20 cellular contexts compared by ENCODE assay signal in the genomic region with DNA sequence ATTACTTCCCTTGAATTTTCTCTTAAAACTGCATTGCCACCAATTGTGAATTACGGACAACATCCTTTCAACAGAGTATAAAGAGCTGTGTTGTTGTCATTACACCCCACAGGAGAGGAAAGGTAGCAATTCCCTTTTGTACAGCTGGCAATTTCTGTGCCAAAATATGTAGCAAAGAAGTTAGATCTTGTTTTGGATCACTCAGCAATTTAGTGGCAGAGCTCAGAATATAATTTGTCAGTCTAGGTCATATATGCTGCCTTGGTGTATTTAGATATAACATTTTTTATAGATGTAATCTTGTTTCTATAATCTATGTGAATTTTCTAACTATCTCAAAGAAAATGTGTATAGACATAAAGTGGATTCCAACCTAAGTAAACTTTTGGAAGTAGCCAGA. TPM values are rescaled to one million over a fixed set of nuclear protein-coding genes. Genes with fewer than 3 reads are reported as not detected.
DNase-seq lines count a peak whose midpoint lies in the region; ATAC-seq and TF ChIP-seq lines count a peak whose summit lies in the region.
"Had no signal": no experiment of that assay in that cellular context is flagged by ENCODE, and none has a peak within 500 bp of the region (broad histone marks: within the 10 kb centered on the region; RNA-seq: fewer than 3 reads in every experiment).

No MANE protein-coding gene starts in this region.

- H3K4me3 Mint-ChIP-seq in activated CD4-positive, alpha-beta T cell treated with anti-CD3 and anti-CD28 coated beads, Interleukin-2, amount 10 ng/mL, durations not matched to agents 7 days and 5 days = no peak overlapping the region
- H3K4me3 Mint-ChIP-seq in CD4-positive, CD25-positive, alpha-beta regulatory T cell = no peak overlapping the region
- H3K4me3 Mint-ChIP-seq in activated CD8-positive, alpha-beta T cell treated with anti-CD3 and anti-CD28 coated beads for 36 hours = no peak overlapping the region
- no peak overlapping the region for H3K4me3 Mint-ChIP-seq in natural killer cell

- TF ChIP-seq CTCF in activated CD8-positive, alpha-beta T cell treated with anti-CD3 and anti-CD28 coated beads for 36 hours (IDR thresholded peaks at IDR 0.05) = no peak
- TF ChIP-seq CTCF in natural killer cell (IDR thresholded peaks at IDR 0.05) = no peak

- no peaks in the 10 kb centered on the region for H3K4me1 ChIP-seq in CD4-positive, CD25-positive, alpha-beta regulatory T cell (ENCODE audit: control insufficient read depth, insufficient read depth, low read length, poor library complexity, severe bottlenecking)
- H3K4me1 ChIP-seq: Caco-2, upper lobe of right lung had no signal

- H3K27ac ChIP-seq in CD4-positive, CD25-positive, alpha-beta regulatory T cell (ENCODE audit: insufficient read depth, low read length, poor library complexity, severe bottlenecking) = no peak overlapping the region
- H3K27ac ChIP-seq: body of pancreas, upper lobe of right lung, WERI-Rb-1 had no signal

- no peak for ATAC-seq in CD4-positive, CD25-positive, alpha-beta regulatory T cell (ENCODE audit: low read depth in 2 of 2)
- no peak for ATAC-seq in activated CD8-positive, alpha-beta T cell treated with anti-CD3 and anti-CD28 coated beads for 36 hours
- no peak for ATAC-seq in natural killer cell
- ATAC-seq: body of pancreas had no signal

- H3K4me1 Mint-ChIP-seq in activated CD4-positive, alpha-beta T cell treated with anti-CD3 and anti-CD28 coated beads, Interleukin-2, amount 10 ng/mL, durations not matched to agents 7 days and 5 days = peaks cover 69% of the 10 kb centered on the region
- peaks cover 17 to 36% (median 27%) of the 10 kb centered on the region in 4 donors for H3K4me1 Mint-ChIP-seq in CD4-positive, CD25-positive, alpha-beta regulatory T cell
- H3K4me1 Mint-ChIP-seq in activated CD8-positive, alpha-beta T cell treated with anti-CD3 and anti-CD28 coated beads for 36 hours (ENCODE audit: low read depth) = peaks cover 66% of the 10 kb centered on the region
- H3K4me1 Mint-ChIP-seq in natural killer cell = peaks cover 19 to 22% of the 10 kb centered on the region in 2 donors

- no peaks in the 10 kb centered on the region for H3K9me3 ChIP-seq in CD4-positive, CD25-positive, alpha-beta regulatory T cell (ENCODE audit: control insufficient read depth in 2 of 2, low read length in 2 of 2)
- H3K9me3 ChIP-seq: body of pancreas, Caco-2, upper lobe of right lung had no signal

- H3K4me3 ChIP-seq in CD4-positive, CD25-positive, alpha-beta regulatory T cell (ENCODE audit: low read depth, low read length) = no peak overlapping the region
- H3K4me3 ChIP-seq: body of pancreas, upper lobe of right lung had no signal

- peaks cover 71% of the 10 kb centered on the region for H3K36me3 ChIP-seq in CD4-positive, CD25-positive, alpha-beta regulatory T cell (ENCODE audit: control insufficient read depth, insufficient read depth, low read length)

- H3K27me3 Mint-ChIP-seq in activated CD4-positive, alpha-beta T cell treated with anti-CD3 and anti-CD28 coated beads, Interleukin-2, amount 10 ng/mL, durations not matched to agents 7 days and 5 days = no peaks in the 10 kb centered on the region
- H3K27me3 Mint-ChIP-seq in CD4-positive, CD25-positive, alpha-beta regulatory T cell = no peaks in the 10 kb centered on the region
- no peaks in the 10 kb centered on the region for H3K27me3 Mint-ChIP-seq in activated CD8-positive, alpha-beta T cell treated with anti-CD3 and anti-CD28 coated beads for 36 hours
- no peaks in the 10 kb centered on the region for H3K27me3 Mint-ChIP-seq in natural killer cell (ENCODE audit: low read depth in 2 of 2)

- intact Hi-C loops in activated CD8-positive, alpha-beta T cell treated with anti-CD3 and anti-CD28 coated beads for 36 hours (cut with micrococcal nuclease) = loop anchor here (5.0 to 10.0 kb wide), 2 partner anchors 93 to 550 kb away; no protein-coding TSS in a partner anchor
- intact Hi-C loops in natural killer cell (cut with micrococcal nuclease) = no loop called here

- POLR2A ChIA-PET in activated CD4-positive, alpha-beta T cell treated with anti-CD3 and anti-CD28 coated beads, Interleukin-2, amount 10 ng/mL, durations not matched to agents 7 days and 5 days (lab: Charles Lee) = interaction anchor here (1.2 kb wide), 1 partner anchor 39 kb away, joined by 4 read pairs; a partner anchor contains a TSS
- POLR2A ChIA-PET in activated CD8-positive, alpha-beta T cell treated with anti-CD3 and anti-CD28 coated beads for 36 hours (lab: Charles Lee) = no interaction called here

- DNase-seq in activated CD4-positive, alpha-beta T cell treated with anti-CD3 and anti-CD28 coated beads, Interleukin-2, amount 10 ng/mL, durations not matched to agents 7 days and 5 days = no peak
- DNase-seq in activated CD4-positive, alpha-beta T cell treated with anti-CD3 and anti-CD28 coated beads for 4 hours = no peak
- DNase-seq in CD4-positive, CD25-positive, alpha-beta regulatory T cell = no peak
- DNase-seq in activated CD8-positive, alpha-beta T cell treated with anti-CD3 and anti-CD28 coated beads for 36 hours = no peak
- DNase-seq in natural killer cell = no peak
- no peak for DNase-seq in SK-N-DZ (ENCODE audit: low spot score)
- no peak for DNase-seq in NCI-H748 treated with DMSO at 0.1 percent for 48 hours (lab: John Stamatoyannopoulos, UW)
- DNase-seq in SHP77 treated with DMSO at 0.1 percent for 48 hours (lab: John Stamatoyannopoulos, UW) = no peak
- DNase-seq: body of pancreas, Caco-2, DMS79, head of caudate nucleus, Karpas-422, mammary epithelial cell, NCI-H1694, NCI-H2171, NCI-H524, nucleus accumbens, upper lobe of right lung, WERI-Rb-1 had no signal

- peaks cover 6% of the 10 kb centered on the region for H3K9me3 Mint-ChIP-seq in activated CD4-positive, alpha-beta T cell treated with anti-CD3 and anti-CD28 coated beads, Interleukin-2, amount 10 ng/mL, durations not matched to agents 7 days and 5 days
- no peaks in the 10 kb centered on the region for H3K9me3 Mint-ChIP-seq in CD4-positive, CD25-positive, alpha-beta regulatory T cell
- H3K9me3 Mint-ChIP-seq in activated CD8-positive, alpha-beta T cell treated with anti-CD3 and anti-CD28 coated beads for 36 hours = peaks cover 3% of the 10 kb centered on the region
- no peaks in the 10 kb centered on the region for H3K9me3 Mint-ChIP-seq in natural killer cell

- CTCF ChIA-PET in activated CD4-positive, alpha-beta T cell treated with anti-CD3 and anti-CD28 coated beads, Interleukin-2, amount 10 ng/mL, durations not matched to agents 7 days and 5 days (lab: Charles Lee) = interaction anchor here (0.8 to 1.2 kb wide), 2 partner anchors 15 to 457 kb away, joined by 3 to 4 read pairs; no protein-coding TSS in a partner anchor
- CTCF ChIA-PET in activated CD8-positive, alpha-beta T cell treated with anti-CD3 and anti-CD28 coated beads for 36 hours (lab: Charles Lee) = interaction anchor here (1.6 to 12.4 kb wide), 3 partner anchors 14 to 549 kb away, joined by 4 to 171 read pairs (median 6); no protein-coding TSS in a partner anchor

- H3K36me3 Mint-ChIP-seq in activated CD4-positive, alpha-beta T cell treated with anti-CD3 and anti-CD28 coated beads, Interleukin-2, amount 10 ng/mL, durations not matched to agents 7 days and 5 days (ENCODE audit: low read depth) = peaks cover 70% of the 10 kb centered on the region
- peaks cover 59% of the 10 kb centered on the region for H3K36me3 Mint-ChIP-seq in CD4-positive, CD25-positive, alpha-beta regulatory T cell
- H3K36me3 Mint-ChIP-seq in activated CD8-positive, alpha-beta T cell treated with anti-CD3 and anti-CD28 coated beads for 36 hours (ENCODE audit: low read depth) = peaks cover 49% of the 10 kb centered on the region
- peaks cover 22% of the 10 kb centered on the region for H3K36me3 Mint-ChIP-seq in natural killer cell

- no peaks in the 10 kb centered on the region for H3K27me3 ChIP-seq in CD4-positive, CD25-positive, alpha-beta regulatory T cell (ENCODE audit: control insufficient read depth, insufficient read depth, low read length)
- H3K27me3 ChIP-seq: body of pancreas, upper lobe of right lung had no signal

- peak overlapping the region; percentile 38 for H3K27ac Mint-ChIP-seq in activated CD4-positive, alpha-beta T cell treated with anti-CD3 and anti-CD28 coated beads, Interleukin-2, amount 10 ng/mL, durations not matched to agents 7 days and 5 days
- peak overlapping the region in 2 of 3 donors; percentile 12 to 50 for H3K27ac Mint-ChIP-seq in CD4-positive, CD25-positive, alpha-beta regulatory T cell
- peak overlapping the region; percentile 73 for H3K27ac Mint-ChIP-seq in activated CD8-positive, alpha-beta T cell treated with anti-CD3 and anti-CD28 coated beads for 36 hours
- peak overlapping the region; percentile 16 to 70 for H3K27ac Mint-ChIP-seq in natural killer cell

RNA-seq across cellular contexts. Expression of a gene that starts 38.8 kb away (rescaled TPM):
- 10 to 100 TPM; 21.3 to 26.9 TPM for total RNA-seq in activated CD4-positive, alpha-beta T cell treated with anti-CD3 and anti-CD28 coated beads, Interleukin-2, amount 10 ng/mL, durations not matched to agents 7 days and 5 days
- total RNA-seq in CD4-positive, CD25-positive, alpha-beta regulatory T cell = 24.4 TPM
- 10 to 100 TPM; 26.7 to 38.8 (median 29.3) TPM for polyA plus RNA-seq in CD4-positive, CD25-positive, alpha-beta regulatory T cell
- 10 to 100 TPM; 23.1 to 24.1 TPM for total RNA-seq in activated CD8-positive, alpha-beta T cell treated with anti-CD3 and anti-CD28 coated beads for 36 hours
- total RNA-seq in natural killer cell = 10 to 100 TPM; 17.7 to 21.3 (median 18.2) TPM
- 18.2 and 19.6 TPM in 2 replicates for polyA plus RNA-seq in SK-N-DZ (2014; cell fraction: cytosol; rRNA removed)
- polyA plus RNA-seq in SK-N-DZ (2014; cell fraction: nucleus; rRNA removed) = 13.7 and 14.0 TPM in 2 replicates
